ENCODE assay signal across 9 cellular contexts in the genomic region with DNA sequence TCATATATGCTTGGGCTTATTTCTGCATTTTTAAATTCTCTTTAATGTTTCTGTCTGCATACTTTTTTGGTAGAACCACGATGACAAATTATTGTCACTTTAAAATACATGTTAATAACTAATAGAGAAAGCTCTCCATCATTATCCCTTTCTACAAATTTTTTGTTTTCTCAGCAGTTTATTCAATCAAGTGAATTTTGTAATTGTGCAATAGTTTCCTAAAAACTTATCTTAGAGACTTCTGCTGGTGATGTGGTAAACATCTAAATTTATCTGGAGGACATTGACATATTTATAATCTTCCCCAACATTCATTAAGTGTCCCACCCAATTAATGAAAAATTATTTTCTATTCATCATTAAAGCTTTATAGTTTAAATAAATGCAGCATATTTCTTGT.
"Had no signal": no experiment of that assay in that cellular context is flagged by ENCODE, and none has a peak within 500 bp of the region (broad histone marks: within the 10 kb centered on the region; RNA-seq: fewer than 3 reads in every experiment).

No MANE protein-coding gene starts in this region.

- H3K9ac ChIP-seq: KMS-11 had no signal

- H3K4me1 Mint-ChIP-seq: IgD-negative memory B cell had no signal

- FAIRE-seq: HepG2, HTR-8/SVneo had no signal

- H3K27ac Mint-ChIP-seq: IgD-negative memory B cell had no signal

- ATAC-seq: HepG2 had no signal

- H3K4me2 ChIP-seq: KMS-11 had no signal

- H3K27ac ChIP-seq: HL-60, KMS-11 had no signal

- DNase-seq: Karpas-422, Kasumi-1, KBM-7, KG1 had no signal

- H3K36me3 Mint-ChIP-seq: IgD-negative memory B cell had no signal

- H3K4me3 Mint-ChIP-seq: IgD-negative memory B cell had no signal
